7 cellular contexts compared by ENCODE assay signal in the genomic region with DNA sequence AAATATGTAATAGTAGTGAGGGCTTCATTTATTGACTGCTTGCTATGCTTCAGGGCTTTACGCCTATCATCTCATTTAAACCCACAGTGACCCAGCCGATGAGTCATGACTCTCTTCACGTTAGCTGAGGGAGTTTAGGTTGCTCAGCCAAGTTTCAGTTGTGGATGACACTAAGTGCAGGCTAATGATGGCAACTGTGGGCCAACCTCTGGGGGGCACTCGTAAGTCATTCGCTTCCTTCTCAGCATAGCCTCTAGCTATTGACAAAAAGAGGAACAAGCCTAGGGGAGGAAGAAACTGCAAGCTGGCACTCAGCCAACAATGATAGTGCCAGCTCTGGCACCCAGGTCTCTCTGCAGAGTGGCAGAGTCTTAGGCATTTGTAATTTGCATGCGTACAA.
DNase-seq lines count a peak whose midpoint lies in the region; ATAC-seq and TF ChIP-seq lines count a peak whose summit lies in the region.

No MANE protein-coding gene starts in this region.

- H3K4me3 ChIP-seq in fibroblast of the aortic adventitia (ENCODE audit: low read depth, low read length): no peak overlapping the region

- no peak for TF ChIP-seq CTCF in fibroblast of the aortic adventitia (IDR thresholded peaks at IDR 0.05; ENCODE audit: insufficient read depth, low read length)

- peak; percentile 5 for DNase-seq in NCI-H460 (ENCODE audit: extremely low read depth, low read depth)
- DNase-seq in activated CD8-positive, alpha-beta memory T cell treated with anti-CD3 and anti-CD28 coated beads, Interleukin-2, amount 50 U/mL, for 24 hours (ENCODE audit: extremely low read depth): peak; percentile 57
- peak; percentile 67 for DNase-seq in fibroblast of the aortic adventitia (ENCODE audit: low read depth)
- peak; percentile 9 to 15 for DNase-seq in stimulated activated CD4-positive, alpha-beta T cell treated with anti-CD3 and anti-CD28 coated beads, Interleukin-15, amount 100 ng/mL, for 1 hour (ENCODE audit: low read depth in 1 of 2, low spot score in 1 of 2)
- DNase-seq in NCI-H146 (lab: John Stamatoyannopoulos, UW): no peak

- ATAC-seq in GM18520 (IDR thresholded peaks at IDR 0.05; ENCODE audit: unreplicated experiment) (peak; percentile 87), HG02852 (IDR thresholded peaks at IDR 0.05; ENCODE audit: unreplicated experiment) (peak; percentile 79)
